ENCODE assay signal across 6 cellular contexts in the genomic region with DNA sequence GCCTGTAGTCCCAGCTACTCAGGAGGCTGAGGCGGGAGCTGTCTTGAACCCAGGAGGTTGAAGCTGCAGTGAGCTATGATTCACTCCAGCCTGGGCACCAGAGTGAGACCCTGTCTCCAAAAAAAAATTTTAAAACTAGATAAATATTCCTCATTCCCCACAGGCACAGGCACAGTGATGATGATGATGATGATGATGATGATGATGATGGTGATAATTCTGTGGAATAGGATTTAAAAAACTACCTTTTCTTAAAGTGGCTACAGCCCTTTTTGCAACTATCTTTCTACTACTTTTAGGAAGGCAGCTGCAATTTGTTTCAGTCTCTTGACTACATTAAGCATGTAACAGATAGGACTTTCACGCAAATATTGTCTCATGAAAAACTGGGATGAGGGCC.
"Had no signal": no experiment of that assay in that cellular context is flagged by ENCODE, and none has a peak within 500 bp of the region (broad histone marks: within the 10 kb centered on the region; RNA-seq: fewer than 3 reads in every experiment).

No MANE protein-coding gene starts in this region.

- H3K4me2 ChIP-seq: KMS-11 had no signal

- H3K27ac ChIP-seq: HL-60, KMS-11 had no signal

- H3K9ac ChIP-seq: KMS-11 had no signal

- DNase-seq: IMR-90, KBM-7, KG1 had no signal

- FAIRE-seq: HTR-8/SVneo had no signal
